ENCODE assay signal across 8 cellular contexts in genomic region chr3:97823081-97823480, GRCh38. TPM values are rescaled to one million over a fixed set of nuclear protein-coding genes. Genes with fewer than 3 reads are reported as not detected.
DNase-seq lines count a peak whose midpoint lies in the region; ATAC-seq, FAIRE-seq and TF ChIP-seq lines count a peak whose summit lies in the region.

No MANE protein-coding gene starts in this region.

- intact Hi-C loops in CD8-positive, alpha-beta T cell (cut with DNase I, micrococcal nuclease): loop anchor here (2.0 to 10.0 kb wide), 5 partner anchors 61 to 1994 kb away; partner anchors contain the start of genes ARL6 (in 1 of the 2), CMSS1 (in 1 of the 2) and CPOX (in 1 of the 2)
- intact Hi-C loops in Panc1 (cut with micrococcal nuclease; ENCODE audit: unreplicated experiment): loop anchor here (10.0 kb wide), 1 partner anchor 92 kb away; no protein-coding TSS in a partner anchor
- intact Hi-C loops in esophagus squamous epithelium (cut with DNase I): no loop called here

- 28 to 34% methylated on average over 10 of the region's 10 CpGs for WGBS in esophagus squamous epithelium, 2 donors

- H3K9ac ChIP-seq in parathyroid adenoma: no peak overlapping the region

- FAIRE-seq in RCC 7860 (lab: Jason Lieb, UNC): no peak

- DNase-seq in CD8-positive, alpha-beta T cell: no peak
- DNase-seq in Panc1 (ENCODE audit: low read depth, low spot score): no peak
- DNase-seq in esophagus squamous epithelium (lab: John Stamatoyannopoulos, UW): no peak
- no peak for DNase-seq in kidney glomerular epithelial cell (lab: John Stamatoyannopoulos, UW)
- DNase-seq in NCI-H146 (lab: John Stamatoyannopoulos, UW): no peak
- no peak for DNase-seq in GM19238 (ENCODE audit: insufficient read length, low spot score)
- DNase-seq in RCC 7860 (ENCODE audit: low spot score): no peak

- H3K36me3 ChIP-seq in CD8-positive, alpha-beta T cell (ENCODE audit: insufficient read depth, low read length): no peaks in the 10 kb centered on the region
- H3K36me3 ChIP-seq in Panc1 (ENCODE audit: control insufficient read depth, insufficient read depth, low read length) (no peaks in the 10 kb centered on the region; the same call in 1 of the 2 replicates), esophagus squamous epithelium (no peaks in the 10 kb centered on the region), parathyroid adenoma (ENCODE audit: control insufficient read depth, insufficient read depth, low read length) (no peaks in the 10 kb centered on the region)

- peak overlapping the region; percentile 95 for H3K4me3 Mint-ChIP-seq in CD8-positive, alpha-beta T cell

- H2AFZ ChIP-seq in parathyroid adenoma: peak overlapping the region; percentile 96

- POLR2A ChIA-PET in CD8-positive, alpha-beta T cell (lab: Charles Lee): interaction anchor here (1.8 kb wide), 1 partner anchor 23 kb away, joined by 4 read pairs; no protein-coding TSS in a partner anchor
- POLR2A ChIA-PET in Panc1 (lab: Charles Lee): interaction anchor here (0.6 kb wide), 1 partner anchor 107 kb away, joined by 3 read pairs; no protein-coding TSS in a partner anchor

- peak overlapping the region; percentile 71 for H3K4me2 ChIP-seq in parathyroid adenoma (ENCODE audit: low read length)

- CTCF ChIA-PET in CD8-positive, alpha-beta T cell (lab: Charles Lee): interaction anchor here (1.5 kb wide), 1 partner anchor 10 kb away, joined by 4 read pairs; no protein-coding TSS in a partner anchor
- CTCF ChIA-PET in Panc1 (lab: Charles Lee): no interaction called here

- peaks cover 4% of the 10 kb centered on the region for H3K79me2 ChIP-seq in parathyroid adenoma

- no peak for TF ChIP-seq CTCF in CD8-positive, alpha-beta T cell (IDR thresholded peaks at IDR 0.05)
- TF ChIP-seq CTCF in Panc1 (IDR thresholded peaks at IDR 0.05) (no peak), esophagus squamous epithelium (IDR thresholded peaks at IDR 0.05) (no peak), parathyroid adenoma (IDR thresholded peaks at IDR 0.05) (no peak)

- peaks cover 9% of the 10 kb centered on the region for H3K27me3 Mint-ChIP-seq in CD8-positive, alpha-beta T cell (ENCODE audit: low read depth)

- no peaks in the 10 kb centered on the region for H3K9me3 ChIP-seq in CD8-positive, alpha-beta T cell (ENCODE audit: low read length)
- H3K9me3 ChIP-seq in Panc1 (ENCODE audit: control insufficient read depth, insufficient read depth, low read depth, low read length) (no peaks in the 10 kb centered on the region), esophagus squamous epithelium (no peaks in the 10 kb centered on the region), parathyroid adenoma (ENCODE audit: control insufficient read depth, low read length) (no peaks in the 10 kb centered on the region)

- peaks cover 11% of the 10 kb centered on the region for H3K4me1 ChIP-seq in CD8-positive, alpha-beta T cell (ENCODE audit: insufficient read depth, low read length)
- peaks cover 32% of the 10 kb centered on the region for H3K4me1 ChIP-seq in Panc1 (ENCODE audit: control insufficient read depth, insufficient read depth, low read length)
- peaks cover 7 to 57% (median 14%) of the 10 kb centered on the region in 3 donors for H3K4me1 ChIP-seq in esophagus squamous epithelium
- H3K4me1 ChIP-seq in parathyroid adenoma: no peaks in the 10 kb centered on the region

- peaks cover 21% of the 10 kb centered on the region for H3K4me1 Mint-ChIP-seq in CD8-positive, alpha-beta T cell (ENCODE audit: low read depth)

- no peak overlapping the region for H3K27ac ChIP-seq in CD8-positive, alpha-beta T cell (ENCODE audit: low read depth, low read length)
- H3K27ac ChIP-seq in Panc1 (ENCODE audit: low read length) (peak overlapping the region; percentile 89), esophagus squamous epithelium (peak overlapping the region; percentile 89 to 96 (median 94)), parathyroid adenoma (no peak overlapping the region)

- H3K9me3 Mint-ChIP-seq in CD8-positive, alpha-beta T cell: no peaks in the 10 kb centered on the region

- BruUV-seq in Panc1 (replicated peaks; lab: Mats Ljungman, UMichigan): no TSS peak

- H3K27ac Mint-ChIP-seq in CD8-positive, alpha-beta T cell: no peak overlapping the region

- peaks cover 3% of the 10 kb centered on the region for H3K36me3 Mint-ChIP-seq in CD8-positive, alpha-beta T cell

- H3K27me3 ChIP-seq in CD8-positive, alpha-beta T cell (ENCODE audit: insufficient read depth, low read length): no peaks in the 10 kb centered on the region
- peaks cover 20% of the 10 kb centered on the region for H3K27me3 ChIP-seq in Panc1 (ENCODE audit: control insufficient read depth, insufficient read depth, low read length)
- no peaks in the 10 kb centered on the region for H3K27me3 ChIP-seq in esophagus squamous epithelium
- no peaks in the 10 kb centered on the region for H3K27me3 ChIP-seq in parathyroid adenoma (ENCODE audit: control insufficient read depth, insufficient read depth, low read length)

- no peak for TF ChIP-seq POLR2A in esophagus squamous epithelium (IDR thresholded peaks at IDR 0.05)

- H3K4me3 ChIP-seq in CD8-positive, alpha-beta T cell (ENCODE audit: low read depth, low read length): no peak overlapping the region
- H3K4me3 ChIP-seq in Panc1 (ENCODE audit: low read depth in 2 of 2, low read length in 2 of 2) (peak overlapping the region; percentile 88 to 93), esophagus squamous epithelium (peak overlapping the region; percentile 66 to 95 (median 92)), parathyroid adenoma (ENCODE audit: low read depth, low read length) (peak overlapping the region; percentile 81)

- in situ Hi-C loops in Panc1 (cut with HindIII; ENCODE audit: low pct_unique_long_range_greater_than_20kb, low sequenced_read_pairs): no loop called here

- ATAC-seq in CD8-positive, alpha-beta T cell: no peak
- ATAC-seq in Panc1: no peak

RNA-seq across cellular contexts. Expression of gene CRYBG3, which starts 1.3 kb away (rescaled TPM):
- 1 to 10 TPM in 1 of 2 experiments, under 1 TPM in 1; 1.00 to 1.1 TPM for total RNA-seq in CD8-positive, alpha-beta T cell
- total RNA-seq in Panc1 (2021; ENCODE audit: unreplicated experiment): 24.6 TPM
- 5.9 TPM for polyA plus RNA-seq in Panc1 (2012; ENCODE audit: insufficient read length)
- total RNA-seq in esophagus squamous epithelium: 10 to 100 TPM; 16.4 to 33.4 (median 21.6) TPM

RNA-seq across cellular contexts. Expression of gene ARL6, which starts 58.5 kb away (rescaled TPM):
- 1 to 10 TPM in 1 of 2 experiments, under 1 TPM in 1; 0.97 to 1.1 TPM for total RNA-seq in CD8-positive, alpha-beta T cell
- 8.8 TPM for total RNA-seq in Panc1 (2021; ENCODE audit: unreplicated experiment)
- 6.9 TPM for polyA plus RNA-seq in Panc1 (2012; ENCODE audit: insufficient read length)
- total RNA-seq in esophagus squamous epithelium: 1 to 10 TPM; 3.6 to 5.9 (median 4.1) TPM

Comparison
In these comparisons a context has a peak if more than half of its experiments do, and no peak if none do; other contexts are left out.
1. H3K27ac ChIP-seq: peak in Panc1 (single experiment) and esophagus squamous epithelium (4 of 4); none in CD8-positive, alpha-beta T cell (single experiment) and parathyroid adenoma (single experiment).
2. RNA of gene CRYBG3, which starts 1.3 kb away (total RNA-seq): 24.6 TPM in Panc1 (single experiment) and 16.4 to 33.4 TPM in esophagus squamous epithelium; 1.00 to 1.1 TPM in CD8-positive, alpha-beta T cell; every median in the first group is over 4 times any median in the second.